Comparison of ENCODE assay signal across 8 cellular contexts in genomic region chr1:180502361-180503273, GRCh38. TPM values are rescaled to one million over a fixed set of nuclear protein-coding genes. Genes with fewer than 3 reads are reported as not detected.
DNase-seq lines count a peak whose midpoint lies in the region; ATAC-seq and TF ChIP-seq lines count a peak whose summit lies in the region.

A gene with protein sequence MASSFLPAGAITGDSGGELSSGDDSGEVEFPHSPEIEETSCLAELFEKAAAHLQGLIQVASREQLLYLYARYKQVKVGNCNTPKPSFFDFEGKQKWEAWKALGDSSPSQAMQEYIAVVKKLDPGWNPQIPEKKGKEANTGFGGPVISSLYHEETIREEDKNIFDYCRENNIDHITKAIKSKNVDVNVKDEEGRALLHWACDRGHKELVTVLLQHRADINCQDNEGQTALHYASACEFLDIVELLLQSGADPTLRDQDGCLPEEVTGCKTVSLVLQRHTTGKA (minus strand): TSS chr1:180502577. CDS start chr1:180502266, 311 bp downstream.

- peaks cover 29 to 40% of the 10 kb centered on the region in 2 donors for H3K4me1 Mint-ChIP-seq in immature natural killer cell

- CTCF ChIA-PET in mammary epithelial cell (lab: Charles Lee; ENCODE audit: low non-redundant PET): no interaction called here

- H3K36me3 Mint-ChIP-seq in immature natural killer cell: no peaks in the 10 kb centered on the region

- H3K9me3 Mint-ChIP-seq in immature natural killer cell: no peaks in the 10 kb centered on the region

- H3K79me2 ChIP-seq in mammary epithelial cell (ENCODE audit: insufficient read depth, low read length): peaks cover 46% of the 10 kb centered on the region

- H3K27ac ChIP-seq in mammary epithelial cell (ENCODE audit: insufficient read depth, low read depth, low read length) (peak within 1 kb of the TSS; percentile 82), spleen (peak within 1 kb of the TSS; percentile 86 to 95 (median 92))

- H3K4me3 Mint-ChIP-seq in immature natural killer cell: peak within 1 kb of the TSS; percentile 94 to 98 (median 96)

- under 1% methylated on average over 34 of the region's 83 CpGs for WGBS in mammary epithelial cell (ENCODE audit: low coverage, missing lambda C conversion rate)
- 0 to 1% (median 0%) methylated on average over 36 to 83 of the region's 83 CpGs for WGBS in spleen, 5 donors

- H3K4me1 ChIP-seq in mammary epithelial cell (ENCODE audit: insufficient read depth, low read length) (peaks cover 11% of the 10 kb centered on the region), spleen (peaks cover 10 to 59% (median 34%) of the 10 kb centered on the region in 6 donors)

- H3K27ac Mint-ChIP-seq in immature natural killer cell: peak within 1 kb of the TSS; percentile 91 to 96 (median 94)

- TF ChIP-seq POLR2A in spleen (IDR thresholded peaks at IDR 0.05): peak in 1 of 3 donors; percentile 10

- ATAC-seq in GM18868 (IDR thresholded peaks at IDR 0.05; ENCODE audit: unreplicated experiment): peak; percentile 82
- peak; percentile 71 for ATAC-seq in HG03103 (IDR thresholded peaks at IDR 0.05; ENCODE audit: low read depth, unreplicated experiment)

- peak within 1 kb of the TSS; percentile 84 for H3K9ac ChIP-seq in mammary epithelial cell (ENCODE audit: insufficient read depth, low read length)

- peak within 1 kb of the TSS; percentile 85 for H3K4me2 ChIP-seq in mammary epithelial cell (ENCODE audit: insufficient read depth, low read depth, low read length)

- peak within 1 kb of the TSS; percentile 95 for H2AFZ ChIP-seq in mammary epithelial cell (ENCODE audit: low read depth, low read length)

- H3K36me3 ChIP-seq in mammary epithelial cell (ENCODE audit: insufficient read depth, low read length) (no peaks in the 10 kb centered on the region), spleen (peaks cover 0 to 10% (median 0%) of the 10 kb centered on the region in 6 donors)

- no peaks in the 10 kb centered on the region for H3K27me3 ChIP-seq in mammary epithelial cell (ENCODE audit: insufficient read depth, low read length)
- H3K27me3 ChIP-seq in spleen (replicated peaks in 1 of 7): no peaks in the 10 kb centered on the region

- TF ChIP-seq CTCF in WI38 (IDR thresholded peaks at IDR 0.05; ENCODE audit: low read depth, low read length): no peak
- peak in 1 of 2 donors; percentile 28 for TF ChIP-seq CTCF in mammary epithelial cell (conservative IDR thresholded peaks at IDR 0.05 in 1 of 2, IDR thresholded peaks at IDR 0.05 in 1 of 2; ENCODE audit: extremely low read depth in 1 of 2, insufficient read depth in 1 of 2, low read depth in 1 of 2, low read length in 2 of 2)
- peak in 6 of 11 experiments; percentile 11 to 34 (median 19) for TF ChIP-seq CTCF in spleen (IDR thresholded peaks at IDR 0.05 in 8 of 11, conservative IDR thresholded peaks at IDR 0.05 in 3 of 11)

- dilution Hi-C loops in mammary epithelial cell (cut with HindIII; ENCODE audit: low sequenced_read_pairs): loop anchor here (5.0 to 10.0 kb wide), 2 partner anchors 350 to 662 kb away; no protein-coding TSS in a partner anchor

- in situ Hi-C loops in mammary epithelial cell (cut with MboI; ENCODE audit: low sequenced_read_pairs in 2 of 2): loop anchor here in 1 of 2 donors (25.0 kb wide), 1 partner anchor 510 kb away; the partner anchor contains the start of gene STX6

- H3K27me3 Mint-ChIP-seq in immature natural killer cell (ENCODE audit: low read depth in 3 of 3): peaks cover 2 to 7% (median 7%) of the 10 kb centered on the region in 3 donors

- TSS peak; percentile 33 for BruUV-seq in mammary epithelial cell (replicated peaks; lab: Mats Ljungman, UMichigan)

- DNase-seq in AG08396 (ENCODE audit: low spot score) (peak; percentile 89), NCI-H2171 treated with DMSO at 0.1 percent for 48 hours (lab: John Stamatoyannopoulos, UW) (peak; percentile 82), mammary epithelial cell (peak; percentile 89), immature natural killer cell (peak; percentile 77 to 84 (median 81)), spleen (peak; percentile 96)

- H4K20me1 ChIP-seq in mammary epithelial cell (ENCODE audit: insufficient read depth, low read length): no peaks in the 10 kb centered on the region

- H3K4me3 ChIP-seq in WI38 (ENCODE audit: low read depth, low read length) (peak within 1 kb of the TSS; percentile 69), mammary epithelial cell (replicated peaks in 1 of 3; ENCODE audit: insufficient read depth in 1 of 3, low read depth in 2 of 3, low read length in 3 of 3) (peak within 1 kb of the TSS; percentile 62 to 91 (median 67)), spleen (peak within 1 kb of the TSS; percentile 72 to 93 (median 85))

- intact Hi-C loops in mammary epithelial cell (cut with micrococcal nuclease) (no loop called here), spleen (cut with DNase I; ENCODE audit: low total_unique reads) (loop anchor here (10.0 kb wide), 1 partner anchor 522 kb away; the partner anchor contains the start of gene STX6)

- H3K9me3 ChIP-seq in mammary epithelial cell (replicated peaks; ENCODE audit: insufficient read depth, low read length) (no peaks in the 10 kb centered on the region), spleen (no peaks in the 10 kb centered on the region)

RNA-seq across cellular contexts. Expression of the gene that starts here (rescaled TPM):
- total RNA-seq in mammary epithelial cell (10 to 100 TPM; 50.7 to 77.8 TPM), spleen (10 to 100 TPM; 30.2 to 62.9 (median 45.1) TPM)
- polyA plus RNA-seq in mammary epithelial cell (60.0 TPM), immature natural killer cell (10 to 100 TPM; 30.5 to 39.2 (median 38.1) TPM), spleen (10 to 100 TPM; 27.2 to 31.0 (median 30.2) TPM)
- 50.0 TPM for polyA minus RNA-seq in mammary epithelial cell

Comparison
In these comparisons a context has a peak if more than half of its experiments do, and no peak if none do; other contexts are left out.
1. Peak in every context shown above with its lines: DNase-seq, ATAC-seq, H3K4me3 ChIP-seq and H3K27ac ChIP-seq.